In genomic region chr17:40548982-40549680, GRCh38 we compare ENCODE assay signal across 8 cellular contexts. TPM values are rescaled to one million over a fixed set of nuclear protein-coding genes. Genes with fewer than 3 reads are reported as not detected.
DNase-seq lines count a peak whose midpoint lies in the region; ATAC-seq, FAIRE-seq and TF ChIP-seq lines count a peak whose summit lies in the region.

No MANE protein-coding gene starts in this region.

- peak; percentile 32 for DNase-seq in activated CD4-positive, alpha-beta T cell treated with anti-CD3 and anti-CD28 coated beads for 36 hours
- DNase-seq in activated CD4-positive, alpha-beta T cell treated with anti-CD3 and anti-CD28 coated beads for 1 hour: no peak
- DNase-seq in activated B cell treated with CpG ODN at 0.5 μM for 24 hours (peak; percentile 17), fibroblast of peridontal ligament (ENCODE audit: extremely low read depth) (peak; percentile 96), pulmonary artery endothelial cell (ENCODE audit: low read depth, low spot score) (peak; percentile 46), occipital lobe (lab: John Stamatoyannopoulos, UW) (no peak), OCI-M2 (lab: John Stamatoyannopoulos, UW; ENCODE audit: unreplicated experiment) (no peak), frontal cortex (ENCODE audit: low spot score in 2 of 2) (no peak)

- ATAC-seq in activated CD4-positive, alpha-beta T cell treated with anti-CD3 and anti-CD28 coated beads for 36 hours: no peak
- ATAC-seq in activated B cell treated with CpG ODN at 0.5 μM for 24 hours (ENCODE audit: low read depth): peak; percentile 8

- H3K27me3 Mint-ChIP-seq in activated CD4-positive, alpha-beta T cell treated with anti-CD3 and anti-CD28 coated beads for 36 hours: no peaks in the 10 kb centered on the region
- H3K27me3 Mint-ChIP-seq in activated B cell treated with CpG ODN at 0.5 μM for 24 hours: no peaks in the 10 kb centered on the region

- intact Hi-C loops in activated CD4-positive, alpha-beta T cell treated with anti-CD3 and anti-CD28 coated beads for 36 hours (cut with DNase I, micrococcal nuclease): loop anchor here in 1 of 2 experiments (1.0 kb wide), 1 partner anchor 8 kb away; no protein-coding TSS in a partner anchor
- intact Hi-C loops in activated B cell treated with CpG ODN at 0.5 μM for 24 hours (cut with micrococcal nuclease): no loop called here

- H3K9me3 Mint-ChIP-seq in activated CD4-positive, alpha-beta T cell treated with anti-CD3 and anti-CD28 coated beads for 36 hours (ENCODE audit: low read depth): no peaks in the 10 kb centered on the region
- no peaks in the 10 kb centered on the region for H3K9me3 Mint-ChIP-seq in activated B cell treated with CpG ODN at 0.5 μM for 24 hours

- CTCF ChIA-PET in activated CD4-positive, alpha-beta T cell treated with anti-CD3 and anti-CD28 coated beads for 36 hours (lab: Charles Lee): interaction anchor here (1.1 to 18.2 kb wide), 4 partner anchors 7 to 131 kb away, joined by 5 to 403 read pairs (median 42); partner anchors contain the start of gene TOP2A
- CTCF ChIA-PET in activated B cell treated with CpG ODN at 0.5 μM for 24 hours (lab: Charles Lee): interaction anchor here (1.5 to 9.2 kb wide), 6 partner anchors 11 to 191 kb away, joined by 4 to 76 read pairs (median 21); no protein-coding TSS in a partner anchor

- H3K36me3 Mint-ChIP-seq in activated CD4-positive, alpha-beta T cell treated with anti-CD3 and anti-CD28 coated beads for 36 hours (ENCODE audit: low read depth): peaks cover 31% of the 10 kb centered on the region
- peaks cover 36% of the 10 kb centered on the region for H3K36me3 Mint-ChIP-seq in activated B cell treated with CpG ODN at 0.5 μM for 24 hours (ENCODE audit: low read depth)

- no peak for FAIRE-seq in frontal cortex (lab: Jason Lieb, UNC)

- H3K27ac Mint-ChIP-seq in activated CD4-positive, alpha-beta T cell treated with anti-CD3 and anti-CD28 coated beads for 36 hours: peak overlapping the region; percentile 17
- H3K27ac Mint-ChIP-seq in activated B cell treated with CpG ODN at 0.5 μM for 24 hours: peak overlapping the region; percentile 73

- no peak overlapping the region for H3K4me3 Mint-ChIP-seq in activated CD4-positive, alpha-beta T cell treated with anti-CD3 and anti-CD28 coated beads for 36 hours
- peak overlapping the region; percentile 3 for H3K4me3 Mint-ChIP-seq in activated B cell treated with CpG ODN at 0.5 μM for 24 hours

- no peak for TF ChIP-seq CTCF in activated B cell treated with CpG ODN at 0.5 μM for 24 hours (IDR thresholded peaks at IDR 0.05)

- H3K4me1 Mint-ChIP-seq in activated CD4-positive, alpha-beta T cell treated with anti-CD3 and anti-CD28 coated beads for 36 hours: peaks cover 88% of the 10 kb centered on the region
- peaks cover 84% of the 10 kb centered on the region for H3K4me1 Mint-ChIP-seq in activated B cell treated with CpG ODN at 0.5 μM for 24 hours

- POLR2A ChIA-PET in activated CD4-positive, alpha-beta T cell treated with anti-CD3 and anti-CD28 coated beads for 36 hours (lab: Charles Lee): interaction anchor here (0.6 to 3.4 kb wide), 10 partner anchors 8 to 223 kb away, joined by 3 to 28 read pairs (median 3); no protein-coding TSS in a partner anchor
- POLR2A ChIA-PET in activated B cell treated with CpG ODN at 0.5 μM for 24 hours (lab: Charles Lee): interaction anchor here (0.6 to 40.7 kb wide), 15 partner anchors 0 to 1140 kb away, joined by 3 to 1885 read pairs (median 5); partner anchors contain the start of genes CCR7, EIF1, IGFBP4 and SMARCE1

RNA-seq across cellular contexts. Expression of gene CCR7, which starts 16.1 kb away (rescaled TPM):
- 100 to 1,000 TPM; 325 to 389 TPM for total RNA-seq in activated CD4-positive, alpha-beta T cell treated with anti-CD3 and anti-CD28 coated beads for 36 hours
- total RNA-seq in activated B cell treated with CpG ODN at 0.5 μM for 24 hours (572 and 573 TPM in 2 replicates), pulmonary artery endothelial cell (not detected in 2 replicates), occipital lobe (not detected), frontal cortex (not detected)

RNA-seq across cellular contexts. Expression of gene TNS4, which starts 47.7 kb away (rescaled TPM):
- 10 to 100 TPM; 10.8 to 12.8 TPM for total RNA-seq in activated CD4-positive, alpha-beta T cell treated with anti-CD3 and anti-CD28 coated beads for 36 hours
- total RNA-seq in activated B cell treated with CpG ODN at 0.5 μM for 24 hours: 0.18 TPM in 1 of 2 replicates, not detected in the other
- total RNA-seq in pulmonary artery endothelial cell: 0.04 TPM in 1 of 2 replicates, not detected in the other
- total RNA-seq in occipital lobe: not detected
- not detected for total RNA-seq in frontal cortex

Comparison
In these comparisons a context has a peak if more than half of its experiments do, and no peak if none do; other contexts are left out.
1. DNase-seq: peak in activated CD4-positive, alpha-beta T cell treated with anti-CD3 and anti-CD28 coated beads for 36 hours (single experiment), activated B cell treated with CpG ODN at 0.5 μM for 24 hours (single experiment), fibroblast of peridontal ligament (single experiment) and pulmonary artery endothelial cell (single experiment); none in activated CD4-positive, alpha-beta T cell treated with anti-CD3 and anti-CD28 coated beads for 1 hour (single experiment), occipital lobe (single experiment), OCI-M2 (single experiment) and frontal cortex (0 of 2).
2. RNA of gene CCR7, which starts 16.1 kb away (total RNA-seq): 572 to 573 TPM in activated B cell treated with CpG ODN at 0.5 μM for 24 hours and 325 to 389 TPM in activated CD4-positive, alpha-beta T cell treated with anti-CD3 and anti-CD28 coated beads for 36 hours; not detected in pulmonary artery endothelial cell, not detected in occipital lobe (single experiment) and not detected in frontal cortex (single experiment); every median in the first group is over 100 times any median in the second.
3. RNA of gene TNS4, which starts 47.7 kb away (total RNA-seq): 10.8 to 12.8 TPM in activated CD4-positive, alpha-beta T cell treated with anti-CD3 and anti-CD28 coated beads for 36 hours; 0.18 TPM in activated B cell treated with CpG ODN at 0.5 μM for 24 hours, 0.04 TPM in pulmonary artery endothelial cell, not detected in occipital lobe (single experiment) and not detected in frontal cortex (single experiment); every median in the first group is over 10 times any median in the second.